In genomic region chrX:150362599-150363481, GRCh38 we compare ENCODE assay signal across 8 cellular contexts. TPM values are rescaled to one million over a fixed set of nuclear protein-coding genes. Genes with fewer than 3 reads are reported as not detected.
DNase-seq lines count a peak whose midpoint lies in the region; ATAC-seq and TF ChIP-seq lines count a peak whose summit lies in the region.

MAMLD1 (plus strand) TSS chrX:150363317; CDS start chrX:150445517, 82,200 bp downstream.

- DNase-seq in COLO829 (ENCODE audit: low spot score), result peak; percentile 19
- peak; percentile 83 for DNase-seq in LHCN-M2 (ENCODE audit: low read depth)
- peak; percentile 68 for DNase-seq in activated CD4-positive, alpha-beta memory T cell treated with anti-CD3 and anti-CD28 coated beads for 36 hours
- peak; percentile 18 for DNase-seq in effector CD8-positive, alpha-beta T cell (lab: John Stamatoyannopoulos, UW)
- peak; percentile 68 for DNase-seq in lung (ENCODE audit: low spot score)
- DNase-seq in stimulated activated CD4-positive, alpha-beta T cell treated with anti-CD3 and anti-CD28 coated beads, Interleukin-4, amount 100 ng/mL, for 4 hours, result peak; percentile 51 to 62
- no peak for DNase-seq in NAMALWA (ENCODE audit: low spot score)

- H3K27me3 Mint-ChIP-seq in activated CD4-positive, alpha-beta memory T cell treated with anti-CD3 and anti-CD28 coated beads for 36 hours, result peaks cover 9% of the 10 kb centered on the region

- H3K9me3 Mint-ChIP-seq in activated CD4-positive, alpha-beta memory T cell treated with anti-CD3 and anti-CD28 coated beads for 36 hours, result no peaks in the 10 kb centered on the region

- intact Hi-C loops in activated CD4-positive, alpha-beta memory T cell treated with anti-CD3 and anti-CD28 coated beads for 36 hours (cut with micrococcal nuclease), result loop anchor here (2.0 to 5.0 kb wide), 4 partner anchors 116 to 401 kb away; partner anchors contain the start of gene MTMR1

- H3K27me3 ChIP-seq in lung (ENCODE audit: control insufficient read depth, insufficient read depth), result peaks cover 5% of the 10 kb centered on the region

- peak; percentile 76 for ATAC-seq in lung (ENCODE audit: insufficient read depth, low FRiP score)
- ATAC-seq in HG03439 (IDR thresholded peaks at IDR 0.05; ENCODE audit: unreplicated experiment), result no peak

- H3K9me3 ChIP-seq in lung (ENCODE audit: control insufficient read depth in 2 of 2, insufficient read depth in 1 of 2, low read length in 1 of 2), result peaks cover 0 to 4% of the 10 kb centered on the region in 2 donors

- WGBS in lung, 2 donors, result 0 to 32% methylated on average over 29 to 88 of the region's 88 CpGs

- H3K4me1 ChIP-seq in lung (ENCODE audit: control insufficient read depth in 2 of 2, insufficient read depth in 2 of 2, low read length in 2 of 2), result peaks cover 0 to 4% of the 10 kb centered on the region in 2 donors

- H3K27ac ChIP-seq in lung (ENCODE audit: low read depth in 1 of 2, low read length in 1 of 2), result peak within 1 kb of the TSS; percentile 45 to 53

- H3K4me1 Mint-ChIP-seq in activated CD4-positive, alpha-beta memory T cell treated with anti-CD3 and anti-CD28 coated beads for 36 hours (ENCODE audit: low read depth), result peaks cover 18% of the 10 kb centered on the region

- H3K27ac Mint-ChIP-seq in activated CD4-positive, alpha-beta memory T cell treated with anti-CD3 and anti-CD28 coated beads for 36 hours, result peak within 1 kb of the TSS; percentile 38

- CTCF ChIA-PET in activated CD4-positive, alpha-beta memory T cell treated with anti-CD3 and anti-CD28 coated beads for 36 hours (lab: Charles Lee), result interaction anchor here (0.7 to 1.6 kb wide), 3 partner anchors 122 to 372 kb away, joined by 3 read pairs; no protein-coding TSS in a partner anchor

- no peaks in the 10 kb centered on the region for H3K36me3 Mint-ChIP-seq in activated CD4-positive, alpha-beta memory T cell treated with anti-CD3 and anti-CD28 coated beads for 36 hours

- no peaks in the 10 kb centered on the region for H3K36me3 ChIP-seq in lung (ENCODE audit: control insufficient read depth in 2 of 2, insufficient read depth in 2 of 2, low read length in 2 of 2)

- peak within 1 kb of the TSS; percentile 79 for H3K4me3 Mint-ChIP-seq in activated CD4-positive, alpha-beta memory T cell treated with anti-CD3 and anti-CD28 coated beads for 36 hours

- peak within 1 kb of the TSS; percentile 47 for H3K4me3 ChIP-seq in lung

- POLR2A ChIA-PET in activated CD4-positive, alpha-beta memory T cell treated with anti-CD3 and anti-CD28 coated beads for 36 hours (lab: Charles Lee), result interaction anchor here (1.3 to 1.6 kb wide), 2 partner anchors 120 to 208 kb away, joined by 3 read pairs; no protein-coding TSS in a partner anchor

- TF ChIP-seq CTCF in lung (IDR thresholded peaks at IDR 0.05; ENCODE audit: control extremely low read depth, extremely low read depth), result no peak

RNA-seq across cellular contexts. Expression of gene MAMLD1, which starts in this region (rescaled TPM):
- 3.8 and 4.8 TPM in 2 replicates for total RNA-seq in LHCN-M2 (2014; rRNA removed)
- polyA plus RNA-seq in LHCN-M2 (2012), result 9.9 TPM
- 1 to 10 TPM; 2.1 to 2.2 TPM for total RNA-seq in activated CD4-positive, alpha-beta memory T cell treated with anti-CD3 and anti-CD28 coated beads for 36 hours
- total RNA-seq in lung, result 1 to 10 TPM; 2.8 to 6.7 TPM
- 1 to 10 TPM; 1.9 to 2.7 TPM for polyA plus RNA-seq in lung
